In genomic region chr17:41647940-41648410, GRCh38 we compare ENCODE assay signal across 8 cellular contexts. TPM values are rescaled to one million over a fixed set of nuclear protein-coding genes. Genes with fewer than 3 reads are reported as not detected.
A peak's percentile ranks its signal among the peaks of the same experiment; 100 is the strongest.
DNase-seq lines count a peak whose midpoint lies in the region; TF ChIP-seq lines count a peak whose summit lies in the region.

No MANE protein-coding gene starts in this region.

- DNase-seq in NCI-H2029 treated with DMSO at 0.1 percent for 48 hours (lab: John Stamatoyannopoulos, UW), result peak; percentile 46
- no peak for DNase-seq in NCI-H2029 (lab: John Stamatoyannopoulos, UW)
- DNase-seq in NCI-H1092 treated with DMSO at 0.1 percent for 48 hours (lab: John Stamatoyannopoulos, UW), result peak; percentile 68
- DNase-seq in T-helper 2 cell, result peak; percentile 69 to 89 (median 81)
- DNase-seq in amniotic stem cell (lab: John Stamatoyannopoulos, UW), result peak; percentile 47
- peak; percentile 88 for DNase-seq in right atrium auricular region (ENCODE audit: low spot score)
- peak; percentile 88 for DNase-seq in prostate gland (ENCODE audit: low spot score)
- peak; percentile 91 for DNase-seq in ureter (ENCODE audit: low spot score)

- H3K27ac ChIP-seq in right atrium auricular region (peak overlapping the region in 1 of 2 donors; percentile 9), prostate gland (peak overlapping the region; percentile 36 to 47)

- H3K9me3 ChIP-seq in right atrium auricular region, result no peaks in the 10 kb centered on the region
- H3K9me3 ChIP-seq in prostate gland, result no peaks in the 10 kb centered on the region

- no peaks in the 10 kb centered on the region for H3K36me3 ChIP-seq in right atrium auricular region
- no peaks in the 10 kb centered on the region for H3K36me3 ChIP-seq in prostate gland

- intact Hi-C loops in prostate gland (cut with DNase I), result loop anchor here (1.0 to 5.0 kb wide), 4 partner anchors 14 to 741 kb away; no protein-coding TSS in a partner anchor

- H3K4me3 ChIP-seq in right atrium auricular region, result peak overlapping the region; percentile 20 to 42
- H3K4me3 ChIP-seq in prostate gland, result peak overlapping the region; percentile 5 to 6

- TF ChIP-seq CTCF in right atrium auricular region (IDR thresholded peaks at IDR 0.05) (peak; percentile 72 to 94), prostate gland (IDR thresholded peaks at IDR 0.05) (peak; percentile 97 to 99 (median 99))

- TF ChIP-seq POLR2A in prostate gland (IDR thresholded peaks at IDR 0.05), result no peak

- 4% methylated on average over 22 of the region's 22 CpGs for WGBS in prostate gland

- peaks cover 0 to 18% of the 10 kb centered on the region in 2 donors for H3K4me1 ChIP-seq in right atrium auricular region
- H3K4me1 ChIP-seq in prostate gland (replicated peaks), result peaks cover 7% of the 10 kb centered on the region

- H3K27me3 ChIP-seq in right atrium auricular region, result no peaks in the 10 kb centered on the region
- no peaks in the 10 kb centered on the region for H3K27me3 ChIP-seq in prostate gland (replicated peaks; ENCODE audit: insufficient read depth)

RNA-seq across cellular contexts. Expression of gene KRT17, which starts 23.6 kb away (rescaled TPM):
- total RNA-seq in right atrium auricular region, result not detected
- total RNA-seq in prostate gland, result 100 to 1,000 TPM; 201 to 360 TPM
- 223 TPM for total RNA-seq in ureter

RNA-seq across cellular contexts. Expression of gene KRT16, which starts 35.4 kb away (rescaled TPM):
- total RNA-seq in right atrium auricular region, result 1 to 10 TPM in 1 of 2 donors, not detected in 1; 2.2 TPM
- 1 to 10 TPM; 4.0 to 6.7 TPM for total RNA-seq in prostate gland
- 0.73 TPM for total RNA-seq in ureter

RNA-seq across cellular contexts. Expression of gene EIF1, which starts 40.7 kb away (rescaled TPM):
- 100 to 1,000 TPM; 331 to 390 TPM for total RNA-seq in right atrium auricular region
- 100 to 1,000 TPM; 136 to 320 TPM for total RNA-seq in prostate gland
- 1,012 TPM for total RNA-seq in ureter

Comparison
In these comparisons a context has a peak if more than half of its experiments do, and no peak if none do; other contexts are left out.
1. RNA of gene KRT17, which starts 23.6 kb away (total RNA-seq): 201 to 360 TPM in prostate gland and 223 TPM in ureter (single experiment); not detected in right atrium auricular region; every median in the first group is over 100 times any median in the second.